In genomic region chr1:34361781-34362357, GRCh38 we compare ENCODE assay signal across 1 cellular context.
A peak's percentile ranks its signal among the peaks of the same experiment; 100 is the strongest.
TF ChIP-seq lines count a peak whose summit lies in the region.

No MANE protein-coding gene starts in this region.

TF ChIP-seq in GM12878, 131 proteins besides CTCF, POLR2A, EP300 and RAD21 (continued from another document and continues in another):
- TF ChIP-seq GABPA (IDR thresholded peaks at IDR 0.05; ENCODE audit: low read depth), result no peak
- TF ChIP-seq KAT2A (conservative IDR thresholded peaks at IDR 0.05; ENCODE audit: control insufficient read depth, low read depth, low read length), result no peak
- no peak for TF ChIP-seq BCLAF1 (IDR thresholded peaks at IDR 0.05)
- no peak for TF ChIP-seq SIX5 (IDR thresholded peaks at IDR 0.05; ENCODE audit: low read depth, low read length, severe bottlenecking)
- TF ChIP-seq TCF3 (IDR thresholded peaks at IDR 0.05; ENCODE audit: borderline replicate concordance, insufficient read depth, low read depth, low read length), result peak; percentile 59; the same call in 1 of the 2 replicates
- peak; percentile 28 for TF ChIP-seq SKIL (IDR thresholded peaks at IDR 0.05; ENCODE audit: low read depth, poor library complexity, severe bottlenecking)
- no peak for TF ChIP-seq POLR2AphosphoS2 (IDR thresholded peaks at IDR 0.05; ENCODE audit: low read depth, low read length)
- TF ChIP-seq CHD4 (IDR thresholded peaks at IDR 0.05), result no peak
- no peak; the same call in 1 of the 2 replicates for TF ChIP-seq FOXM1 (IDR thresholded peaks at IDR 0.05; ENCODE audit: low read depth, low read length)
- TF ChIP-seq RELB (IDR thresholded peaks at IDR 0.05; ENCODE audit: low read depth), result 0 out of 2 replicates have a peak, but pooled peaks have one; percentile 23
- TF ChIP-seq ZNF622 (IDR thresholded peaks at IDR 0.05), result no peak
- TF ChIP-seq FOS (IDR thresholded peaks at IDR 0.05; ENCODE audit: borderline replicate concordance, extremely low read depth, insufficient read length), result no peak
- TF ChIP-seq NBN (IDR thresholded peaks at IDR 0.05), result no peak
- peak; percentile 80 for TF ChIP-seq EED (IDR thresholded peaks at IDR 0.05; ENCODE audit: low read depth)
- no peak for TF ChIP-seq ELK1 (IDR thresholded peaks at IDR 0.05; ENCODE audit: low read depth, low read length)
- no peak for TF ChIP-seq BCL11A (IDR thresholded peaks at IDR 0.05; ENCODE audit: low read depth, low read length)
- peak; percentile 44 for TF ChIP-seq CREM (IDR thresholded peaks at IDR 0.05; ENCODE audit: low read depth)
- no peak for TF ChIP-seq ZNF217 (IDR thresholded peaks at IDR 0.05)
- no peak for TF ChIP-seq POLR2AphosphoS5 (IDR thresholded peaks at IDR 0.05; ENCODE audit: low read length)
- TF ChIP-seq YBX1 (IDR thresholded peaks at IDR 0.05), result no peak
- no peak for TF ChIP-seq PAX8 (IDR thresholded peaks at IDR 0.05)
- TF ChIP-seq EGR1 (IDR thresholded peaks at IDR 0.05; ENCODE audit: borderline replicate concordance in 1 of 2, low read depth in 2 of 2, low read length in 2 of 2), result no peak
- no peak for TF ChIP-seq PKNOX1 (IDR thresholded peaks at IDR 0.05)
- no peak for TF ChIP-seq BCL3 (IDR thresholded peaks at IDR 0.05; ENCODE audit: borderline replicate concordance, insufficient read depth, low read depth, low read length, poor library complexity, severe bottlenecking)
- no peak for TF ChIP-seq MTA2 (IDR thresholded peaks at IDR 0.05; ENCODE audit: low read depth)
- TF ChIP-seq NR2C2 (IDR thresholded peaks at IDR 0.05; ENCODE audit: borderline replicate concordance, control insufficient read depth, insufficient read length, low read depth), result no peak
- no peak for TF ChIP-seq IRF3 (IDR thresholded peaks at IDR 0.05)
- no peak for TF ChIP-seq REST (IDR thresholded peaks at IDR 0.05; ENCODE audit: low read depth, low read length)
- TF ChIP-seq USF2 (IDR thresholded peaks at IDR 0.05; ENCODE audit: borderline replicate concordance, low read depth, low read length), result no peak
- no peak for TF ChIP-seq ZZZ3 (IDR thresholded peaks at IDR 0.05; ENCODE audit: control insufficient read depth, insufficient read length, low read depth)
- TF ChIP-seq JUNB (IDR thresholded peaks at IDR 0.05), result peak; percentile 81
- no peak for TF ChIP-seq PBX3 (IDR thresholded peaks at IDR 0.05; ENCODE audit: insufficient replicate concordance, low read depth, low read length)
- no peak for TF ChIP-seq E4F1 (IDR thresholded peaks at IDR 0.05; ENCODE audit: borderline replicate concordance, partially characterized antibody)
- TF ChIP-seq MEF2B (IDR thresholded peaks at IDR 0.05; ENCODE audit: partially characterized antibody, poor library complexity, severe bottlenecking), result peak; percentile 32
- TF ChIP-seq NFXL1 (IDR thresholded peaks at IDR 0.05; ENCODE audit: borderline replicate concordance), result no peak
- TF ChIP-seq TCF12 (IDR thresholded peaks at IDR 0.05; ENCODE audit: low read depth, low read length), result 0 out of 2 replicates have a peak, but pooled peaks have one; percentile 45
- TF ChIP-seq CBFB (IDR thresholded peaks at IDR 0.05; ENCODE audit: low read depth), result no peak
- no peak for TF ChIP-seq EZH2 (IDR thresholded peaks at IDR 0.05; ENCODE audit: borderline replicate concordance, control insufficient read depth, low read depth, low read length)
- no peak for TF ChIP-seq BACH1 (IDR thresholded peaks at IDR 0.05; ENCODE audit: borderline replicate concordance)
- TF ChIP-seq SMARCA5 (IDR thresholded peaks at IDR 0.05), result no peak
- TF ChIP-seq NFIC (IDR thresholded peaks at IDR 0.05; ENCODE audit: low read depth, low read length), result peak; percentile 72; the same call in 1 of the 2 replicates
